Comparison of ENCODE assay signal across 8 cellular contexts in genomic region chr6:147285087-147285855, GRCh38.
DNase-seq lines count a peak whose midpoint lies in the region; ATAC-seq and TF ChIP-seq lines count a peak whose summit lies in the region.

No MANE protein-coding gene starts in this region.

- H3K4me1 Mint-ChIP-seq in naive B cell: peaks cover 8 to 11% (median 8%) of the 10 kb centered on the region in 3 donors

- intact Hi-C loops in dorsolateral prefrontal cortex (cut with DNase I): loop anchor here in 1 of 2 donors (5.0 kb wide), 2 partner anchors 83 to 428 kb away; partner anchors contain the start of gene STXBP5

- peak; percentile 21 for TF ChIP-seq CTCF in GM12865 (IDR thresholded peaks at IDR 0.05; ENCODE audit: insufficient read depth, low read depth, low read length, missing control alignments)
- TF ChIP-seq CTCF in dorsolateral prefrontal cortex (IDR thresholded peaks at IDR 0.05 in 54 of 56, conservative IDR thresholded peaks at IDR 0.05 in 2 of 56; ENCODE audit: low read depth in 1 of 56, partially characterized antibody in 56 of 56): peak; percentile 47 to 81 (median 66)

- peak overlapping the region in 4 of 6 donors; percentile 23 to 92 (median 36) for H3K27ac Mint-ChIP-seq in naive B cell

- H3K9me3 Mint-ChIP-seq in naive B cell: no peaks in the 10 kb centered on the region

- no peaks in the 10 kb centered on the region for H3K27me3 Mint-ChIP-seq in naive B cell

- H3K36me3 Mint-ChIP-seq in naive B cell: peaks cover 5 to 8% of the 10 kb centered on the region in 2 donors

- no peaks in the 10 kb centered on the region for H3K27me3 ChIP-seq in dorsolateral prefrontal cortex

- H3K4me3 ChIP-seq in GM12865 (ENCODE audit: low read depth, low read length): no peak overlapping the region
- H3K4me3 ChIP-seq in dorsolateral prefrontal cortex: no peak overlapping the region

- peak overlapping the region in 1 of 59 donors; percentile 5 for H3K27ac ChIP-seq in dorsolateral prefrontal cortex

- DNase-seq in AG08395 (ENCODE audit: low spot score) (peak; percentile 39), GM12865 (ENCODE audit: low read depth) (peak; percentile 41), OCI-M1 (lab: John Stamatoyannopoulos, UW) (peak; percentile 80), dorsolateral prefrontal cortex (no peak), naive B cell (peak; percentile 16)
- no peak for DNase-seq in NK-92 treated with Interleukin-12 subunit alpha and Interleukin-12 subunit beta, amount 100 ng/mL, for 24 hours (lab: John Stamatoyannopoulos, UW)
- no peak for DNase-seq in effector CD4-positive, alpha-beta T cell

- ATAC-seq in HG03060 (IDR thresholded peaks at IDR 0.05; ENCODE audit: low read depth, unreplicated experiment): peak; percentile 66
- ATAC-seq in naive B cell (ENCODE audit: low read depth in 2 of 2): no peak

- no peak overlapping the region for H3K4me3 Mint-ChIP-seq in naive B cell

Comparison
In these comparisons a context has a peak if more than half of its experiments do, and no peak if none do; other contexts are left out.
1. DNase-seq: peak in AG08395 (single experiment), GM12865 (single experiment), OCI-M1 (single experiment) and naive B cell (single experiment); none in dorsolateral prefrontal cortex (0 of 10), NK-92 treated with Interleukin-12 subunit alpha and Interleukin-12 subunit beta, amount 100 ng/mL, for 24 hours (single experiment) and effector CD4-positive, alpha-beta T cell (single experiment).